Comparison of ENCODE assay signal across 8 cellular contexts in genomic region chr1:248862695-248863010, GRCh38. TPM values are rescaled to one million over a fixed set of nuclear protein-coding genes. Genes with fewer than 3 reads are reported as not detected.
A peak's percentile ranks its signal among the peaks of the same experiment; 100 is the strongest.
DNase-seq lines count a peak whose midpoint lies in the region; ATAC-seq and TF ChIP-seq lines count a peak whose summit lies in the region.

No MANE protein-coding gene starts in this region.

- peak overlapping the region; percentile 15 to 74 for H3K27ac ChIP-seq in left lung

- peak; percentile 76 for DNase-seq in SIG-M5 treated with dmso at 0.1 percent for 504 hours (lab: John Stamatoyannopoulos, UW; ENCODE audit: unreplicated experiment)
- DNase-seq in SIG-M5 (lab: John Stamatoyannopoulos, UW): no peak
- DNase-seq in activated CD8-positive, alpha-beta T cell treated with anti-CD3 and anti-CD28 coated beads for 36 hours: no peak
- DNase-seq in left lung: no peak
- DNase-seq in type B pancreatic cell (ENCODE audit: extremely low spot score, unreplicated experiment): no peak
- DNase-seq in cerebellar cortex (ENCODE audit: low spot score): no peak
- DNase-seq in ureter (ENCODE audit: low spot score): no peak

- ATAC-seq in HG03039 (IDR thresholded peaks at IDR 0.05; ENCODE audit: unreplicated experiment) (peak; percentile 3), left lung (no peak)
- ATAC-seq in activated CD8-positive, alpha-beta T cell treated with anti-CD3 and anti-CD28 coated beads for 36 hours: peak; percentile 29

- H3K4me1 ChIP-seq in left lung: peaks cover 7 to 36% of the 10 kb centered on the region in 2 donors

- peak overlapping the region; percentile 84 for H3K4me3 Mint-ChIP-seq in activated CD8-positive, alpha-beta T cell treated with anti-CD3 and anti-CD28 coated beads for 36 hours
- H3K4me3 Mint-ChIP-seq in type B pancreatic cell: peak overlapping the region; percentile 87

- CTCF ChIA-PET in activated CD8-positive, alpha-beta T cell treated with anti-CD3 and anti-CD28 coated beads for 36 hours (lab: Charles Lee): interaction anchor here (1.8 kb wide), 1 partner anchor 10 kb away, joined by 6 read pairs; no protein-coding TSS in a partner anchor

- intact Hi-C loops in activated CD8-positive, alpha-beta T cell treated with anti-CD3 and anti-CD28 coated beads for 36 hours (cut with micrococcal nuclease): no loop called here
- intact Hi-C loops in left lung (cut with DNase I): no loop called here

- no peak for TF ChIP-seq CTCF in activated CD8-positive, alpha-beta T cell treated with anti-CD3 and anti-CD28 coated beads for 36 hours (IDR thresholded peaks at IDR 0.05)
- no peak for TF ChIP-seq CTCF in left lung (IDR thresholded peaks at IDR 0.05)
- TF ChIP-seq CTCF in type B pancreatic cell (conservative IDR thresholded peaks at IDR 0.05): no peak

- H3K27me3 Mint-ChIP-seq in activated CD8-positive, alpha-beta T cell treated with anti-CD3 and anti-CD28 coated beads for 36 hours: no peaks in the 10 kb centered on the region
- peaks cover 19% of the 10 kb centered on the region for H3K27me3 Mint-ChIP-seq in type B pancreatic cell

- H3K9me3 Mint-ChIP-seq in activated CD8-positive, alpha-beta T cell treated with anti-CD3 and anti-CD28 coated beads for 36 hours: no peaks in the 10 kb centered on the region
- no peaks in the 10 kb centered on the region for H3K9me3 Mint-ChIP-seq in type B pancreatic cell

- no peaks in the 10 kb centered on the region for H3K27me3 ChIP-seq in left lung

- POLR2A ChIA-PET in activated CD8-positive, alpha-beta T cell treated with anti-CD3 and anti-CD28 coated beads for 36 hours (lab: Charles Lee): interaction anchor here (1.0 to 1.7 kb wide), 3 partner anchors 25 to 37 kb away, joined by 3 to 6 read pairs (median 3); partner anchors contain the start of genes SH3BP5L and ZNF672

- H3K36me3 ChIP-seq in left lung: no peaks in the 10 kb centered on the region

- peak overlapping the region; percentile 59 to 61 for H3K4me3 ChIP-seq in left lung

- peaks cover 33% of the 10 kb centered on the region for H3K4me1 Mint-ChIP-seq in activated CD8-positive, alpha-beta T cell treated with anti-CD3 and anti-CD28 coated beads for 36 hours (ENCODE audit: low read depth)
- peaks cover 21% of the 10 kb centered on the region for H3K4me1 Mint-ChIP-seq in type B pancreatic cell (ENCODE audit: unreplicated experiment)

- peaks cover under 1% of the 10 kb centered on the region for H3K36me3 Mint-ChIP-seq in activated CD8-positive, alpha-beta T cell treated with anti-CD3 and anti-CD28 coated beads for 36 hours (ENCODE audit: low read depth)
- H3K36me3 Mint-ChIP-seq in type B pancreatic cell: no peaks in the 10 kb centered on the region

- H3K27ac Mint-ChIP-seq in activated CD8-positive, alpha-beta T cell treated with anti-CD3 and anti-CD28 coated beads for 36 hours: peak overlapping the region; percentile 80
- H3K27ac Mint-ChIP-seq in type B pancreatic cell: peak overlapping the region; percentile 30

- no peaks in the 10 kb centered on the region for H3K9me3 ChIP-seq in left lung

RNA-seq across cellular contexts. Expression of gene ZNF692, which starts 3.8 kb away (rescaled TPM):
- total RNA-seq in activated CD8-positive, alpha-beta T cell treated with anti-CD3 and anti-CD28 coated beads for 36 hours: 10 to 100 TPM; 80.8 to 85.6 TPM
- total RNA-seq in left lung (10 to 100 TPM; 31.9 to 44.6 TPM), type B pancreatic cell (ENCODE audit: low replicate concordance) (55.0 and 73.0 TPM in 2 replicates), ureter (71.0 TPM)

RNA-seq across cellular contexts. Expression of gene ZNF672, which starts 24.6 kb away (rescaled TPM):
- 10 to 100 TPM; 43.8 to 45.1 TPM for total RNA-seq in activated CD8-positive, alpha-beta T cell treated with anti-CD3 and anti-CD28 coated beads for 36 hours
- total RNA-seq in left lung (10 to 100 TPM; 31.2 to 35.5 TPM), type B pancreatic cell (ENCODE audit: low replicate concordance) (33.0 and 35.0 TPM in 2 replicates), ureter (30.1 TPM)

RNA-seq across cellular contexts. Expression of gene SH3BP5L, which starts 36.9 kb away (rescaled TPM):
- total RNA-seq in activated CD8-positive, alpha-beta T cell treated with anti-CD3 and anti-CD28 coated beads for 36 hours: 10 to 100 TPM; 16.2 to 18.3 TPM
- 10 to 100 TPM; 24.0 to 26.5 TPM for total RNA-seq in left lung
- 33.4 and 33.7 TPM in 2 replicates for total RNA-seq in type B pancreatic cell (ENCODE audit: low replicate concordance)
- 21.7 TPM for total RNA-seq in ureter

RNA-seq across cellular contexts. Expression of gene PGBD2, which starts 43.4 kb away (rescaled TPM):
- total RNA-seq in activated CD8-positive, alpha-beta T cell treated with anti-CD3 and anti-CD28 coated beads for 36 hours: 1 to 10 TPM; 3.2 to 3.4 TPM
- total RNA-seq in left lung (10 to 100 TPM in 1 of 2 donors, 1 to 10 TPM in 1; 7.0 to 10.2 TPM), type B pancreatic cell (ENCODE audit: low replicate concordance) (10.1 and 14.8 TPM in 2 replicates), ureter (13.1 TPM)
